In the genomic region with DNA sequence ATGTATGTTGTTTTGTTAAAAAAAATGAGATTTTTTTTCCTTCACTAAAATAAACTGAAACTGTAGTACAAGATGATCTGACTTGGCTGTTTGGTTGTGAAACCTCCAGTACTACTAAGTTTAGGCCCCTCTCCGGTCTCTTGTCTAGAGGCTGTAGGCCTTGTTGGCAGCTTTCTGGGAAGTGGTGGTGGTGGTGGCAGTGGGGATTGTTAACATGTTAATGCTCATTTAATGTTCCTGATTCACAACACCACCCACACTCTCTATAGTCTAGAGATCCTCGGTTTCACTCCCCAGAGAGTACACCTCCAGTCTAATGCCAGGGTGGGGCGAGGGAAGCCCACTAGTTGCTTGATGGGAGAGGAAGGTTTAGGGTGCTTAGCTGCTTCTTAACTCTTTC, we compare ENCODE assay signal across 9 cellular contexts. TPM values are rescaled to one million over a fixed set of nuclear protein-coding genes. Genes with fewer than 3 reads are reported as not detected.
DNase-seq lines count a peak whose midpoint lies in the region; ATAC-seq and TF ChIP-seq lines count a peak whose summit lies in the region.
"Had no signal": no experiment of that assay in that cellular context is flagged by ENCODE, and none has a peak within 500 bp of the region (broad histone marks: within the 10 kb centered on the region; RNA-seq: fewer than 3 reads in every experiment).

No MANE protein-coding gene starts in this region.

- no peaks in the 10 kb centered on the region for H3K27me3 ChIP-seq in duodenal mucosa (ENCODE audit: control insufficient read depth in 1 of 2, insufficient read depth in 2 of 2, low read length in 2 of 2)
- H3K27me3 ChIP-seq in spleen (replicated peaks in 1 of 7) = no peaks in the 10 kb centered on the region
- no peaks in the 10 kb centered on the region for H3K27me3 ChIP-seq in HAP-1 (ENCODE audit: low read depth)
- H3K27me3 ChIP-seq: pancreas had no signal

- DNase-seq in GDM1 (lab: John Stamatoyannopoulos, UW) = peak; percentile 2
- peak; percentile 8 for DNase-seq in RPMI7951 (ENCODE audit: low read depth)
- no peak for DNase-seq in spleen
- DNase-seq in HAP-1 (ENCODE audit: low spot score in 2 of 2) = no peak
- no peak for DNase-seq in lower leg skin (ENCODE audit: low spot score in 2 of 2)
- DNase-seq in AG08396 (ENCODE audit: low spot score) = no peak
- DNase-seq: pancreas had no signal

- 20 to 37% (median 32%) methylated on average over 3 of the region's 3 CpGs for WGBS in spleen, 5 donors
- WGBS in lower leg skin, 2 donors = 41 to 59% methylated on average over 3 of the region's 3 CpGs

- H3K4me3 ChIP-seq in duodenal mucosa (ENCODE audit: low read depth in 1 of 2, low read length in 2 of 2) (peak overlapping the region; percentile 33 to 44), spleen (peak overlapping the region in 4 of 8 donors; percentile 0 to 47 (median 12)), HAP-1 (no peak overlapping the region), lower leg skin (ENCODE audit: low read depth, poor library complexity, severe bottlenecking) (no peak overlapping the region)
- H3K4me3 ChIP-seq: pancreas had no signal

- H3K27ac ChIP-seq in duodenal mucosa (ENCODE audit: low read depth, low read length) = no peak overlapping the region
- H3K27ac ChIP-seq in spleen = peak overlapping the region; percentile 51 to 86 (median 78)
- H3K27ac ChIP-seq: pancreas had no signal

- TF ChIP-seq CTCF in spleen (IDR thresholded peaks at IDR 0.05 in 8 of 11, conservative IDR thresholded peaks at IDR 0.05 in 3 of 11) (no peak), lower leg skin (IDR thresholded peaks at IDR 0.05) (no peak)

- peaks cover 13 to 30% of the 10 kb centered on the region in 2 donors for H3K36me3 ChIP-seq in duodenal mucosa (ENCODE audit: control insufficient read depth in 1 of 2, insufficient read depth in 2 of 2, low read length in 2 of 2)
- peaks cover 0 to 66% (median 30%) of the 10 kb centered on the region in 6 donors for H3K36me3 ChIP-seq in spleen
- peaks cover 22% of the 10 kb centered on the region for H3K36me3 ChIP-seq in HAP-1 (replicated peaks)
- H3K36me3 ChIP-seq: pancreas had no signal

- in situ Hi-C loops in HAP-1 (cut with MboI; ENCODE audit: low sequenced_read_pairs) = no loop called here

- TF ChIP-seq POLR2A in spleen (IDR thresholded peaks at IDR 0.05) = no peak
- TF ChIP-seq POLR2A in lower leg skin (IDR thresholded peaks at IDR 0.05) = no peak

- H3K4me1 ChIP-seq in duodenal mucosa (ENCODE audit: control insufficient read depth in 1 of 2, insufficient read depth in 2 of 2, low read length in 2 of 2) (peaks cover 4% of the 10 kb centered on the region in 2 donors), spleen (peaks cover 35 to 100% (median 79%) of the 10 kb centered on the region in 6 donors), HAP-1 (no peaks in the 10 kb centered on the region)

- intact Hi-C loops in spleen (cut with DNase I; ENCODE audit: low total_unique reads) (no loop called here), lower leg skin (cut with DNase I; ENCODE audit: low total_unique reads) (no loop called here)

- H3K9ac ChIP-seq in duodenal mucosa (ENCODE audit: low read depth in 1 of 2, low read length in 2 of 2) = peak overlapping the region in 1 of 2 donors; percentile 44

- H3K9me3 ChIP-seq in duodenal mucosa (ENCODE audit: control insufficient read depth in 1 of 2, low read length in 2 of 2) (no peaks in the 10 kb centered on the region), spleen (no peaks in the 10 kb centered on the region), HAP-1 (no peaks in the 10 kb centered on the region)
- H3K9me3 ChIP-seq: pancreas had no signal

- ATAC-seq in HG02571 (IDR thresholded peaks at IDR 0.05; ENCODE audit: unreplicated experiment) = no peak

RNA-seq across cellular contexts. Expression of gene STK4, which starts 24.1 kb away (rescaled TPM):
- 26.2 and 26.7 TPM in 2 replicates for total RNA-seq in RPMI7951 (2014; rRNA removed; shearing (Covaris generic))
- total RNA-seq in spleen (100 to 1,000 TPM; 115 to 241 (median 130) TPM), lower leg skin (10 to 100 TPM; 27.0 to 37.4 (median 28.2) TPM)
- polyA plus RNA-seq in spleen = 10 to 100 TPM; 19.0 to 26.5 (median 19.7) TPM

RNA-seq across cellular contexts. Expression of gene TOMM34, which starts 30.2 kb away (rescaled TPM):
- 68.0 and 90.6 TPM in 2 replicates for total RNA-seq in RPMI7951 (2014; rRNA removed; shearing (Covaris generic))
- 10 to 100 TPM; 11.6 to 18.0 (median 15.5) TPM for total RNA-seq in spleen
- polyA plus RNA-seq in spleen = 10 to 100 TPM; 13.6 to 19.4 (median 18.4) TPM
- total RNA-seq in lower leg skin = 10 to 100 TPM in 3 of 4 donors, 1 to 10 TPM in 1; 9.8 to 19.5 (median 12.4) TPM

Comparison
In these comparisons a context has a peak if more than half of its experiments do, and no peak if none do; other contexts are left out.
1. DNase-seq: peak in GDM1 (single experiment) and RPMI7951 (single experiment); none in spleen (single experiment), HAP-1 (0 of 2), lower leg skin (0 of 2) and AG08396 (single experiment).
2. H3K4me3 ChIP-seq: peak in duodenal mucosa (2 of 2); none in HAP-1 (single experiment) and lower leg skin (single experiment).